In the genomic region with DNA sequence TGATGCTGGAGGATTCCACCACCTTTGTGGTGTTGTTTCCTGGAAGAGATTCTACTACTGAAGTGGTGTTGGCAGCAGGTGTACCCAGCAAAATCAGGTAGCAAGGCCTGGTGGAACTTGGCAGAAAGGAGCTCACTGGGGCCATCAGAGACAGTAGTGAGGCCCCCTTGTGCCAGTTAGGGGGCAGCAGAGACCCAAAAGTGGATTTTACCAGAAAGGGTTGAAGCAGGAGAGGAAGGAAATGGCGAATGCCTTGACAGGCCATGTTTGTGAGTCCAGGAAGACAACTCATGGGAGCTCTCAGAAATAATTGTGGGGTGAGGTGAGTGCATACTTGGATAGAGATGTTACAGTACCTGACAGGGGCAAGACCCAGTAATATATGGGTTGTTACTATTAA, we compare ENCODE assay signal across 12 cellular contexts.
DNase-seq lines count a peak whose midpoint lies in the region; ATAC-seq, FAIRE-seq and TF ChIP-seq lines count a peak whose summit lies in the region.
"Had no signal": no experiment of that assay in that cellular context is flagged by ENCODE, and none has a peak within 500 bp of the region (broad histone marks: within the 10 kb centered on the region; RNA-seq: fewer than 3 reads in every experiment).

No MANE protein-coding gene starts in this region.

- H3K36me3 Mint-ChIP-seq in activated naive CD4-positive, alpha-beta T cell treated with anti-CD3 and anti-CD28 coated beads for 36 hours (ENCODE audit: low read depth), result peaks cover 5% of the 10 kb centered on the region
- H3K36me3 Mint-ChIP-seq in activated naive CD4-positive, alpha-beta T cell treated with anti-CD3 and anti-CD28 coated beads, Interleukin-2, amount 50 U/mL, for 72 hours, result peaks cover 0 to 14% of the 10 kb centered on the region in 2 donors

- H3K27me3 ChIP-seq in KMS-11 (ENCODE audit: insufficient read depth, low read depth) (no peaks in the 10 kb centered on the region), GM12878 (replicated peaks in 1 of 2; ENCODE audit: control insufficient read depth in 2 of 2, insufficient read depth in 2 of 2, low read length in 1 of 2) (no peaks in the 10 kb centered on the region)
- H3K27me3 ChIP-seq: ascending aorta, SJSA1 had no signal

- H3K9ac ChIP-seq in KMS-11, result no peak overlapping the region
- no peak overlapping the region for H3K9ac ChIP-seq in GM12878 (ENCODE audit: control insufficient read depth, insufficient read depth, low read length)

- H3K79me2 ChIP-seq in KMS-11 (ENCODE audit: insufficient read depth, low read depth) (no peaks in the 10 kb centered on the region), GM12878 (ENCODE audit: control insufficient read depth, insufficient read depth, low read length) (no peaks in the 10 kb centered on the region)

- no peak for FAIRE-seq in GM12878 (lab: Jason Lieb, UNC)

- TF ChIP-seq RAD21 in GM12878 (IDR thresholded peaks at IDR 0.05; ENCODE audit: insufficient read depth, low read depth, low read length), result peak; percentile 65

- 92% methylated on average over 1 of the region's 1 CpG for WGBS in GM12878 (ENCODE audit: insufficient coverage, insufficient replicate concordance, low lambda C conversion rate, missing lambda C conversion rate)

- H3K4me3 ChIP-seq in KMS-11 (IDR thresholded peaks at IDR 0.05; ENCODE audit: insufficient read depth, low read depth, low read length), result no peak overlapping the region
- H3K4me3 ChIP-seq in GM12878, result no peak overlapping the region
- H3K4me3 ChIP-seq: ascending aorta, SJSA1, skin epidermis had no signal

- H3K27me3 Mint-ChIP-seq in activated naive CD4-positive, alpha-beta T cell treated with anti-CD3 and anti-CD28 coated beads for 36 hours (ENCODE audit: low read depth), result no peaks in the 10 kb centered on the region

- POLR2A ChIA-PET in GM12878 (lab: Charles Lee), result interaction anchor here (0.6 kb wide), 1 partner anchor 8 kb away, joined by 3 read pairs; no protein-coding TSS in a partner anchor

- no peak overlapping the region for H3K4me3 Mint-ChIP-seq in activated naive CD4-positive, alpha-beta T cell treated with anti-CD3 and anti-CD28 coated beads for 36 hours

- H3K9me3 ChIP-seq in GM12878 (replicated peaks; ENCODE audit: control insufficient read depth, insufficient read depth, low read length), result peaks cover 2% of the 10 kb centered on the region; the same call in 2 of the 3 replicates
- H3K9me3 ChIP-seq: ascending aorta, SJSA1 had no signal

- H3K27ac ChIP-seq in KMS-11 (no peak overlapping the region), GM12878 (ENCODE audit: control insufficient read depth, insufficient read depth) (no peak overlapping the region)
- H3K27ac ChIP-seq: ascending aorta, SJSA1, skin epidermis had no signal

- SMC1A ChIA-PET in GM12878 (lab: Charles Lee; ENCODE audit: uncharacterized antibody, unreplicated experiment), result interaction anchor here (0.7 kb wide), 2 partner anchors 10 to 608 kb away, joined by 3 read pairs; no protein-coding TSS in a partner anchor

- CTCF ChIA-PET in activated naive CD4-positive, alpha-beta T cell treated with anti-CD3 and anti-CD28 coated beads for 36 hours (lab: Charles Lee), result interaction anchor here (0.5 to 1.2 kb wide), 4 partner anchors 9 to 594 kb away, joined by 3 to 4 read pairs (median 4); no protein-coding TSS in a partner anchor
- CTCF ChIA-PET in GM12878 (lab: Yijun Ruan, JAX), result interaction anchor here (0.6 to 1.6 kb wide), 14 partner anchors 9 to 608 kb away, joined by 3 to 12 read pairs (median 3); no protein-coding TSS in a partner anchor

- H4K20me1 ChIP-seq in KMS-11 (ENCODE audit: insufficient read depth) (no peaks in the 10 kb centered on the region), GM12878 (ENCODE audit: control insufficient read depth, insufficient read depth) (no peaks in the 10 kb centered on the region)

- H3K4me1 ChIP-seq in KMS-11 (ENCODE audit: low read depth, poor library complexity, severe bottlenecking), result peaks cover 15% of the 10 kb centered on the region
- peaks cover 11% of the 10 kb centered on the region for H3K4me1 ChIP-seq in GM12878 (ENCODE audit: control insufficient read depth, insufficient read depth, low read length)
- H3K4me1 ChIP-seq: ascending aorta, SJSA1 had no signal

- TF ChIP-seq POLR2A in GM12878 (IDR thresholded peaks at IDR 0.05; ENCODE audit: low read depth, low read length), result no peak

- TF ChIP-seq CTCF in KMS-11 (conservative IDR thresholded peaks at IDR 0.05; ENCODE audit: low read depth, low read length) (0 out of 2 replicates have a peak, but pooled peaks have one; percentile 33), GM12878 (IDR thresholded peaks at IDR 0.05 in 2 of 3, conservative IDR thresholded peaks at IDR 0.05 in 1 of 3; ENCODE audit: control insufficient read depth in 2 of 3, extremely low read depth in 1 of 3, insufficient read depth in 1 of 3, low read depth in 3 of 3, low read length in 3 of 3) (peak; percentile 26 to 37 (median 27); a peak in 4 of 6 replicates)

- in situ Hi-C loops in GM12878 (cut with MboI), result no loop called here

- peaks cover 3% of the 10 kb centered on the region for H3K9me3 Mint-ChIP-seq in activated naive CD4-positive, alpha-beta T cell treated with anti-CD3 and anti-CD28 coated beads for 36 hours
- peaks cover 0 to 4% of the 10 kb centered on the region in 2 donors for H3K9me3 Mint-ChIP-seq in activated naive CD4-positive, alpha-beta T cell treated with anti-CD3 and anti-CD28 coated beads, Interleukin-2, amount 50 U/mL, for 72 hours

- H3K36me3 ChIP-seq in KMS-11 (ENCODE audit: insufficient read depth) (no peaks in the 10 kb centered on the region), GM12878 (ENCODE audit: control insufficient read depth in 2 of 2, insufficient read depth in 2 of 2, low read length in 1 of 2) (no peaks in the 10 kb centered on the region; a peak in 1 of 4 replicates)
- H3K36me3 ChIP-seq: ascending aorta, SJSA1 had no signal

- H3K4me2 ChIP-seq in KMS-11, result no peak overlapping the region
- no peak overlapping the region for H3K4me2 ChIP-seq in GM12878 (ENCODE audit: control insufficient read depth, insufficient read depth)

- peak; percentile 46 for DNase-seq in activated naive CD4-positive, alpha-beta T cell treated with anti-CD3 and anti-CD28 coated beads for 36 hours
- no peak for DNase-seq in activated naive CD4-positive, alpha-beta T cell treated with anti-CD3 and anti-CD28 coated beads, Interleukin-2, amount 50 U/mL, for 72 hours (ENCODE audit: low spot score in 2 of 2)
- DNase-seq in GM12878 (ENCODE audit: low read depth, low spot score) (no peak), renal cortical epithelial cell (ENCODE audit: low read depth) (peak; percentile 18), epidermal melanocyte (ENCODE audit: insufficient read length, low spot score) (no peak), Kasumi-1 (lab: John Stamatoyannopoulos, UW) (no peak)
- DNase-seq: NCI-H2171 treated with DMSO at 0.1 percent for 48 hours had no signal

- peaks cover 21% of the 10 kb centered on the region for H3K4me1 Mint-ChIP-seq in activated naive CD4-positive, alpha-beta T cell treated with anti-CD3 and anti-CD28 coated beads for 36 hours (ENCODE audit: low read depth)

- no peak for TF ChIP-seq EP300 in GM12878 (IDR thresholded peaks at IDR 0.05; ENCODE audit: borderline replicate concordance in 1 of 2, control insufficient read depth in 1 of 2, low read depth in 2 of 2, low read length in 2 of 2)

- BruUV-seq in GM12878 (replicated peaks; lab: Mats Ljungman, UMichigan), result no TSS peak

- RAD21 ChIA-PET in GM12878 (lab: Charles Lee; ENCODE audit: unreplicated experiment), result interaction anchor here (0.6 to 1.4 kb wide), 5 partner anchors 9 to 608 kb away, joined by 3 to 5 read pairs (median 4); no protein-coding TSS in a partner anchor

- no peak overlapping the region for H2AFZ ChIP-seq in KMS-11 (ENCODE audit: low read depth)
- no peak overlapping the region; the same call in 1 of the 2 replicates for H2AFZ ChIP-seq in GM12878 (ENCODE audit: control insufficient read depth, low read depth, low read length)

- no peak for ATAC-seq in activated naive CD4-positive, alpha-beta T cell treated with anti-CD3 and anti-CD28 coated beads, Interleukin-2, amount 50 U/mL, for 72 hours
- ATAC-seq in GM12878 (peak; percentile 61), HG02884 (IDR thresholded peaks at IDR 0.05; ENCODE audit: unreplicated experiment) (no peak)

- H3K27ac Mint-ChIP-seq in activated naive CD4-positive, alpha-beta T cell treated with anti-CD3 and anti-CD28 coated beads for 36 hours, result no peak overlapping the region
- no peak overlapping the region for H3K27ac Mint-ChIP-seq in activated naive CD4-positive, alpha-beta T cell treated with anti-CD3 and anti-CD28 coated beads, Interleukin-2, amount 50 U/mL, for 72 hours

- intact Hi-C loops in activated naive CD4-positive, alpha-beta T cell treated with anti-CD3 and anti-CD28 coated beads for 36 hours (cut with micrococcal nuclease), result loop anchor here (2.0 kb wide), 1 partner anchor 51 kb away; no protein-coding TSS in a partner anchor
- intact Hi-C loops in GM12878 (cut with micrococcal nuclease; ENCODE audit: unreplicated experiment), result loop anchor here (5.0 to 10.0 kb wide), 2 partner anchors 51 to 297 kb away; no protein-coding TSS in a partner anchor

TF ChIP-seq in GM12878, 131 proteins besides CTCF, POLR2A, EP300 and RAD21:
- no peak for TF ChIP-seq FOXK2 (IDR thresholded peaks at IDR 0.05)
- TF ChIP-seq SMC3 (IDR thresholded peaks at IDR 0.05; ENCODE audit: borderline replicate concordance, low read length), result peak; percentile 33; the same call in 1 of the 2 replicates
- no peak for TF ChIP-seq RB1 (IDR thresholded peaks at IDR 0.05; ENCODE audit: borderline replicate concordance)
- peak; percentile 63; the same call in 1 of the 2 replicates for TF ChIP-seq YY1 (IDR thresholded peaks at IDR 0.05; ENCODE audit: low read depth, low read length)
- no peak for TF ChIP-seq PKNOX1 (IDR thresholded peaks at IDR 0.05)
- TF ChIP-seq BACH1 (IDR thresholded peaks at IDR 0.05; ENCODE audit: borderline replicate concordance), result no peak
- TF ChIP-seq STAT1 (conservative IDR thresholded peaks at IDR 0.05), result no peak

Comparison
In these comparisons a context has a peak if more than half of its experiments do, and no peak if none do; other contexts are left out.
1. DNase-seq: peak in activated naive CD4-positive, alpha-beta T cell treated with anti-CD3 and anti-CD28 coated beads for 36 hours (single experiment) and renal cortical epithelial cell (single experiment); none in activated naive CD4-positive, alpha-beta T cell treated with anti-CD3 and anti-CD28 coated beads, Interleukin-2, amount 50 U/mL, for 72 hours (0 of 2), GM12878 (single experiment), epidermal melanocyte (single experiment) and Kasumi-1 (0 of 2).